In the genomic region with DNA sequence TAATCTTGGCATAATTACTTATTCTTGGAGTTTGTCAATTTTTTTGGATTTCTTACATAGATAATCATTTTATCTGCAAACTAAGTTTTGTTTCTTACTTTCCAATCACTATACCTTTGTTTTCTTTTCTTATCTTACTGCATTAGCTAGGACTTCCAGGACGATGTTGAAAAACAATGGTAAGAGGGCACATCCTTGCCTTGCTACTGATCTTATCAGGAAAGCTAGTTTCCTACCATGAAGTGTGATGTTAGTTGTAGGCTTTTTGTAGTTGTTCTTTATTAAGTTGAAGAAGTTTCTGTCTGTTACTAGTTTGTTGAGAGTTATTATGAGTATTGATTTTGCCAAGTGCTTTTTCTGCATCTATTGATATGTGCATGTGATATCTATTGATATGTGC, we compare ENCODE assay signal across 18 cellular contexts. TPM values are rescaled to one million over a fixed set of nuclear protein-coding genes. Genes with fewer than 3 reads are reported as not detected.
A peak's percentile ranks its signal among the peaks of the same experiment; 100 is the strongest.
DNase-seq lines count a peak whose midpoint lies in the region; ATAC-seq and TF ChIP-seq lines count a peak whose summit lies in the region.
"Had no signal": no experiment of that assay in that cellular context is flagged by ENCODE, and none has a peak within 500 bp of the region (broad histone marks: within the 10 kb centered on the region; RNA-seq: fewer than 3 reads in every experiment).

No MANE protein-coding gene starts in this region.

- no peak for TF ChIP-seq CTCF in osteocyte (IDR thresholded peaks at IDR 0.05)

- POLR2A ChIA-PET in CD8-positive, alpha-beta memory T cell (lab: Charles Lee) = no interaction called here

- DNase-seq in CD8-positive, alpha-beta memory T cell = no peak
- no peak for DNase-seq in central memory CD8-positive, alpha-beta T cell (ENCODE audit: low spot score in 2 of 2)
- DNase-seq in osteocyte (ENCODE audit: extremely low spot score, unreplicated experiment) (no peak), NCI-H1417 (lab: John Stamatoyannopoulos, UW) (no peak)
- DNase-seq: cortex of kidney; DMS79 treated with DMSO at 0.1 percent for 48 hours; Karpas-422; NCI-H187 treated with DMSO at 0.1 percent for 48 hours; NCI-H69; Peyer's patch; stimulated activated CD4-positive, alpha-beta T cell treated with anti-CD3 and anti-CD28 coated beads, Interleukin-1b, Interleukin-23, amount 100 ng/mL, for 48 hours; T-helper 9 cell had no signal

- no peaks in the 10 kb centered on the region for H3K27me3 ChIP-seq in CD8-positive, alpha-beta memory T cell (ENCODE audit: insufficient read depth, low read length, poor library complexity, severe bottlenecking)
- H3K27me3 ChIP-seq: Peyer's patch had no signal

- H3K4me1 ChIP-seq in CD8-positive, alpha-beta memory T cell (ENCODE audit: insufficient read depth, low read length) = peaks cover 71% of the 10 kb centered on the region
- H3K4me1 ChIP-seq: prostate gland had no signal

- no peaks in the 10 kb centered on the region for H3K36me3 ChIP-seq in CD8-positive, alpha-beta memory T cell (ENCODE audit: insufficient read depth, low read length)
- H3K36me3 ChIP-seq: HAP-1, Peyer's patch, prostate gland had no signal

- H3K4me3 Mint-ChIP-seq in CD8-positive, alpha-beta memory T cell = peak overlapping the region in 3 of 7 donors; percentile 6 to 21 (median 15)
- peak overlapping the region; percentile 55 for H3K4me3 Mint-ChIP-seq in T-helper 1 cell treated with Interleukin-12 subunit alpha and Interleukin-12 subunit beta and Interleukin-4 antibody, amounts not matched to agents 30 μg/mL and 1 μg/mL, for 36 hours
- H3K4me3 Mint-ChIP-seq in central memory CD8-positive, alpha-beta T cell = peak overlapping the region; percentile 25
- no peak overlapping the region for H3K4me3 Mint-ChIP-seq in osteocyte (ENCODE audit: unreplicated experiment)

- peaks cover 74 to 79% (median 74%) of the 10 kb centered on the region in 3 donors for H3K4me1 Mint-ChIP-seq in CD8-positive, alpha-beta memory T cell
- H3K4me1 Mint-ChIP-seq in T-helper 1 cell treated with Interleukin-12 subunit alpha and Interleukin-12 subunit beta and Interleukin-4 antibody, amounts not matched to agents 30 μg/mL and 1 μg/mL, for 36 hours (ENCODE audit: low read depth) = peaks cover 64% of the 10 kb centered on the region
- H3K4me1 Mint-ChIP-seq in central memory CD8-positive, alpha-beta T cell = peaks cover 66% of the 10 kb centered on the region
- peaks cover 78% of the 10 kb centered on the region for H3K4me1 Mint-ChIP-seq in osteocyte (ENCODE audit: unreplicated experiment)

- H3K27ac ChIP-seq in CD8-positive, alpha-beta memory T cell (ENCODE audit: low read depth, low read length) = no peak overlapping the region
- H3K27ac ChIP-seq: Peyer's patch, prostate gland had no signal

- no peaks in the 10 kb centered on the region for H3K27me3 Mint-ChIP-seq in CD8-positive, alpha-beta memory T cell
- H3K27me3 Mint-ChIP-seq in T-helper 1 cell treated with Interleukin-12 subunit alpha and Interleukin-12 subunit beta and Interleukin-4 antibody, amounts not matched to agents 30 μg/mL and 1 μg/mL, for 36 hours (ENCODE audit: low read depth) = peaks cover 9% of the 10 kb centered on the region
- no peaks in the 10 kb centered on the region for H3K27me3 Mint-ChIP-seq in central memory CD8-positive, alpha-beta T cell
- H3K27me3 Mint-ChIP-seq in osteocyte (ENCODE audit: unreplicated experiment) = no peaks in the 10 kb centered on the region

- no peaks in the 10 kb centered on the region for H3K9me3 ChIP-seq in CD8-positive, alpha-beta memory T cell (ENCODE audit: low read length)
- H3K9me3 ChIP-seq: HAP-1, Peyer's patch, prostate gland had no signal

- CTCF ChIA-PET in CD8-positive, alpha-beta memory T cell (lab: Charles Lee) = no interaction called here

- H3K9me3 Mint-ChIP-seq in CD8-positive, alpha-beta memory T cell = peaks cover 0 to 2% (median 0%) of the 10 kb centered on the region in 5 donors
- H3K9me3 Mint-ChIP-seq in T-helper 1 cell treated with Interleukin-12 subunit alpha and Interleukin-12 subunit beta and Interleukin-4 antibody, amounts not matched to agents 30 μg/mL and 1 μg/mL, for 36 hours = peaks cover 4% of the 10 kb centered on the region
- no peaks in the 10 kb centered on the region for H3K9me3 Mint-ChIP-seq in central memory CD8-positive, alpha-beta T cell
- no peaks in the 10 kb centered on the region for H3K9me3 Mint-ChIP-seq in osteocyte (ENCODE audit: unreplicated experiment)

- no peak for ATAC-seq in central memory CD8-positive, alpha-beta T cell (replicated peaks; ENCODE audit: extremely low read depth, poor library complexity, severe bottlenecking)
- ATAC-seq in GM18868 (IDR thresholded peaks at IDR 0.05; ENCODE audit: unreplicated experiment) = no peak
- ATAC-seq in GM18873 (IDR thresholded peaks at IDR 0.05; ENCODE audit: low FRiP score, unreplicated experiment) = no peak

- H3K4me3 ChIP-seq in CD8-positive, alpha-beta memory T cell (ENCODE audit: low read length) = no peak overlapping the region
- H3K4me3 ChIP-seq: HAP-1, Peyer's patch, prostate gland had no signal

- peak overlapping the region; percentile 43 to 94 (median 76) for H3K27ac Mint-ChIP-seq in CD8-positive, alpha-beta memory T cell
- peak overlapping the region; percentile 47 for H3K27ac Mint-ChIP-seq in T-helper 1 cell treated with Interleukin-12 subunit alpha and Interleukin-12 subunit beta and Interleukin-4 antibody, amounts not matched to agents 30 μg/mL and 1 μg/mL, for 36 hours
- peak overlapping the region; percentile 97 for H3K27ac Mint-ChIP-seq in central memory CD8-positive, alpha-beta T cell (ENCODE audit: low read depth)
- peak overlapping the region; percentile 96 for H3K27ac Mint-ChIP-seq in osteocyte (ENCODE audit: unreplicated experiment)

- no peaks in the 10 kb centered on the region for H3K36me3 Mint-ChIP-seq in CD8-positive, alpha-beta memory T cell
- peaks cover 7% of the 10 kb centered on the region for H3K36me3 Mint-ChIP-seq in T-helper 1 cell treated with Interleukin-12 subunit alpha and Interleukin-12 subunit beta and Interleukin-4 antibody, amounts not matched to agents 30 μg/mL and 1 μg/mL, for 36 hours (ENCODE audit: low read depth)
- peaks cover 5% of the 10 kb centered on the region for H3K36me3 Mint-ChIP-seq in central memory CD8-positive, alpha-beta T cell (ENCODE audit: insufficient read depth)
- H3K36me3 Mint-ChIP-seq in osteocyte (ENCODE audit: unreplicated experiment) = no peaks in the 10 kb centered on the region

RNA-seq across cellular contexts. Expression of gene CDH13, which starts 31.0 kb away (rescaled TPM):
- total RNA-seq in CD8-positive, alpha-beta memory T cell = not detected
- polyA plus RNA-seq in CD8-positive, alpha-beta memory T cell = not detected
- total RNA-seq in osteocyte = 27.0 and 30.7 TPM in 2 replicates
- total RNA-seq: SK-MEL-5 had no signal

Comparison
In these comparisons a context has a peak if more than half of its experiments do, and no peak if none do; other contexts are left out.
1. H3K27ac Mint-ChIP-seq: peak in every context shown above with its lines; median percentile 97 in central memory CD8-positive, alpha-beta T cell; 96 in osteocyte; 76 in CD8-positive, alpha-beta memory T cell; 47 in T-helper 1 cell treated with Interleukin-12 subunit alpha and Interleukin-12 subunit beta and Interleukin-4 antibody, amounts not matched to agents 30 μg/mL and 1 μg/mL, for 36 hours.
2. RNA of gene CDH13, which starts 31.0 kb away (total RNA-seq): 27.0 to 30.7 TPM in osteocyte; not detected in CD8-positive, alpha-beta memory T cell; every median in the first group is over 10 times any median in the second.